ENCODE assay signal across 8 cellular contexts in genomic region chr17:75323043-75323591, GRCh38. TPM values are rescaled to one million over a fixed set of nuclear protein-coding genes. Genes with fewer than 3 reads are reported as not detected.
DNase-seq lines count a peak whose midpoint lies in the region; ATAC-seq, FAIRE-seq and TF ChIP-seq lines count a peak whose summit lies in the region.

No MANE protein-coding gene starts in this region.

- H3K4me1 ChIP-seq in gastroesophageal sphincter (peaks cover 0 to 35% (median 0%) of the 10 kb centered on the region in 3 donors), pancreas (no peaks in the 10 kb centered on the region), tibial artery (peaks cover 0 to 5% (median 0%) of the 10 kb centered on the region in 4 donors)

- TF ChIP-seq EP300 in gastroesophageal sphincter (IDR thresholded peaks at IDR 0.05) = no peak

- no peak for FAIRE-seq in pancreas (lab: Jason Lieb, UNC)

- ATAC-seq in gastroesophageal sphincter = peak; percentile 58
- ATAC-seq in pancreas = peak; percentile 74 to 91 (median 88)
- ATAC-seq in HG02884 (IDR thresholded peaks at IDR 0.05; ENCODE audit: unreplicated experiment) = no peak

- TF ChIP-seq POLR2A in NB4 (IDR thresholded peaks at IDR 0.05; ENCODE audit: extremely low read depth, insufficient read length) (no peak), gastroesophageal sphincter (IDR thresholded peaks at IDR 0.05) (no peak)

- H3K4me3 ChIP-seq in NB4 (ENCODE audit: low read depth, low read length) (no peak overlapping the region), SK-N-MC (no peak overlapping the region), gastroesophageal sphincter (no peak overlapping the region), pancreas (no peak overlapping the region), tibial artery (no peak overlapping the region)

- H3K27ac ChIP-seq in SK-N-MC (no peak overlapping the region), gastroesophageal sphincter (peak overlapping the region in 2 of 4 donors; percentile 16 to 19), pancreas (peak overlapping the region in 1 of 4 donors; percentile 5), tibial artery (no peak overlapping the region)

- WGBS in gastroesophageal sphincter (ENCODE audit: low coverage in 1 of 2), 2 donors = 10 to 26% methylated on average over 6 of the region's 6 CpGs
- WGBS in pancreas, 2 donors = 22 to 29% methylated on average over 6 of the region's 6 CpGs

- H3K9me3 ChIP-seq in SK-N-MC (ENCODE audit: low read depth, low read length) (no peaks in the 10 kb centered on the region), gastroesophageal sphincter (no peaks in the 10 kb centered on the region), pancreas (no peaks in the 10 kb centered on the region), tibial artery (no peaks in the 10 kb centered on the region)

- peaks cover 25% of the 10 kb centered on the region for H3K36me3 ChIP-seq in SK-N-MC (ENCODE audit: insufficient read depth, low read length)
- H3K36me3 ChIP-seq in gastroesophageal sphincter = peaks cover 0 to 63% of the 10 kb centered on the region in 2 donors
- peaks cover 0 to 20% (median 0%) of the 10 kb centered on the region in 3 donors for H3K36me3 ChIP-seq in pancreas
- peaks cover 28 to 51% (median 37%) of the 10 kb centered on the region in 3 donors for H3K36me3 ChIP-seq in tibial artery

- intact Hi-C loops in pancreas (cut with DNase I) (loop anchor here in 2 of 3 donors (5.0 kb wide), 2 partner anchors 84 to 89 kb away; partner anchors contain the start of gene GRB2 (in 1 of the 2)), tibial artery (cut with DNase I; ENCODE audit: low total_unique reads) (loop anchor here (2.0 to 5.0 kb wide), 2 partner anchors 82 to 194 kb away; partner anchors contain the start of genes CASKIN2, GRB2 and TSEN54)

- TF ChIP-seq CTCF in NB4 (IDR thresholded peaks at IDR 0.05; ENCODE audit: low read depth, low read length) = peak; percentile 70
- TF ChIP-seq CTCF in gastroesophageal sphincter (IDR thresholded peaks at IDR 0.05) = peak; percentile 73 to 90 (median 82)
- peak; percentile 66 to 77 (median 70) for TF ChIP-seq CTCF in pancreas (IDR thresholded peaks at IDR 0.05)
- peak; percentile 70 to 84 for TF ChIP-seq CTCF in tibial artery (IDR thresholded peaks at IDR 0.05)

- DNase-seq in GDM1 (lab: John Stamatoyannopoulos, UW) (peak; percentile 81), NB4 (ENCODE audit: low read depth) (peak; percentile 91), SK-N-MC (ENCODE audit: low read depth, low spot score) (peak; percentile 77), pancreas (peak; percentile 74 to 91 (median 81)), tibial artery (peak; percentile 89 to 91)
- peak; percentile 89 for DNase-seq in activated naive CD4-positive, alpha-beta T cell treated with Interleukin-2 at 50 U/mL for 16 hours

- H3K27me3 ChIP-seq in gastroesophageal sphincter (no peaks in the 10 kb centered on the region), pancreas (no peaks in the 10 kb centered on the region), tibial artery (no peaks in the 10 kb centered on the region)

- H3K9ac ChIP-seq in SK-N-MC (ENCODE audit: insufficient read length) = no peak overlapping the region

RNA-seq across cellular contexts. Expression of gene SLC25A19, which starts 33.9 kb away (rescaled TPM):
- total RNA-seq in gastroesophageal sphincter (10 to 100 TPM in 3 of 4 donors, 1 to 10 TPM in 1; 7.3 to 14.5 (median 13.4) TPM), pancreas (10 to 100 TPM in 1 of 6 donors, 1 to 10 TPM in 5; 4.4 to 10.8 (median 6.7) TPM)
- polyA plus RNA-seq in pancreas = 1 to 10 TPM; 8.5 to 9.3 TPM

RNA-seq across cellular contexts. Expression of gene MIF4GD, which starts 52.1 kb away (rescaled TPM):
- 10 to 100 TPM; 28.5 to 50.7 (median 44.4) TPM for total RNA-seq in gastroesophageal sphincter
- total RNA-seq in pancreas = 10 to 100 TPM; 11.7 to 15.4 (median 14.7) TPM
- 10 to 100 TPM; 10.6 to 17.6 TPM for polyA plus RNA-seq in pancreas
